ENCODE assay signal across 7 cellular contexts in the genomic region with DNA sequence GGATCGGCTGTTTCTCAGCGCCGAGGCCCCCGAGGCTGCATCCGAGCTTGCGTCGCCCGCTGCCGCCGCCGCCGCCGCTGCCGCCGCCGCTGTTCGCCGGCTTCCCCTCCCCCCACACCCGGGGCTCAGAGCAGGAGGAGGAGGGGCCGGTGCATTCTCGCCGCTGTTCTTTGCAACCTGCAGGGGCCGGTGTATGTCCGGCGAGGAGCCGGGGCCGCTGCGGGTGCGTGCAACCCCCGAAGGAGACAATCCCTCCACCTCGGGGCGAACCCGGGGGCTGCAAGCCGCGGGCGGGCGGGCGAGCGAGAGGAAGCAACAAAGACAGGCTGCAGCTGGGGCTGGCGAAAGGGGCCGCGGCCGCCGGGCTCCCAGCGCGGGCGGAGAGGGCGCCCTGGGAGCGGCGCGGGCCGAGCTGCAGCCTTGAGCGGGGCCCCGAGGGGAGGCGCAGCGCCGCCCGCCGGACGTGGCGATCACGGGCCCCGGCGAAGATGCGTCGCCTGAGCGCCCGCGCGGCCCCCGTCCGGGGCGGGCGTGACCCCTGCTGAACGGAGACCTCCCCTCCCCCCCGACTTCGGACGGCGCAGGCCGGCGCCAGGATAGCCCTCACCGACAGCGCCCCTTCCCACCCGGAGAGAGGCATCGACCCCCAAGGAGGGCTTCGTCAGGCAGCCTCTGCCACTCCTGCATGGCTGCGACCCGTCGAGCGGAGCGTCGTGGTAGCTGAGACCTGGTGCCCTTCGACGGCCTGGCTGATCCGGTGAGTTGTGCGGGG. TPM values are rescaled to one million over a fixed set of nuclear protein-coding genes. Genes with fewer than 3 reads are reported as not detected.
DNase-seq lines count a peak whose midpoint lies in the region; ATAC-seq and TF ChIP-seq lines count a peak whose summit lies in the region.

No MANE protein-coding gene starts in this region.

- no peak for TF ChIP-seq CTCF in GM12875 (IDR thresholded peaks at IDR 0.05; ENCODE audit: borderline replicate concordance, insufficient read depth, low read depth, low read length)

- no peaks in the 10 kb centered on the region for H3K36me3 Mint-ChIP-seq in activated CD8-positive, alpha-beta T cell treated with anti-CD3 and anti-CD28 coated beads, Interleukin-2, amount 10 ng/mL, durations not matched to agents 7 days and 5 days (ENCODE audit: low read depth)

- peak overlapping the region; percentile 69 for H3K4me3 Mint-ChIP-seq in activated CD8-positive, alpha-beta T cell treated with anti-CD3 and anti-CD28 coated beads, Interleukin-2, amount 10 ng/mL, durations not matched to agents 7 days and 5 days

- no peaks in the 10 kb centered on the region for H3K9me3 Mint-ChIP-seq in activated CD8-positive, alpha-beta T cell treated with anti-CD3 and anti-CD28 coated beads, Interleukin-2, amount 10 ng/mL, durations not matched to agents 7 days and 5 days (ENCODE audit: insufficient read depth)

- no peak overlapping the region for H3K27ac Mint-ChIP-seq in activated CD8-positive, alpha-beta T cell treated with anti-CD3 and anti-CD28 coated beads, Interleukin-2, amount 10 ng/mL, durations not matched to agents 7 days and 5 days

- no peak overlapping the region for H3K9ac ChIP-seq in muscle layer of colon (ENCODE audit: low read length)

- H3K4me3 ChIP-seq in GM12875 (ENCODE audit: low read depth, low read length) = peak overlapping the region; percentile 44
- peak overlapping the region; percentile 75 for H3K4me3 ChIP-seq in effector memory CD4-positive, alpha-beta T cell (ENCODE audit: insufficient read depth, low read depth, low read length, poor library complexity, severe bottlenecking)
- H3K4me3 ChIP-seq in muscle layer of colon (ENCODE audit: low read depth in 1 of 2, low read length in 2 of 2) = peak overlapping the region; percentile 17 to 63

- POLR2A ChIA-PET in activated CD8-positive, alpha-beta T cell treated with anti-CD3 and anti-CD28 coated beads, Interleukin-2, amount 10 ng/mL, durations not matched to agents 7 days and 5 days (lab: Charles Lee) = no interaction called here

- peak; percentile 14 for ATAC-seq in HG02798 (IDR thresholded peaks at IDR 0.05; ENCODE audit: poor library complexity, unreplicated experiment)
- ATAC-seq in activated CD8-positive, alpha-beta T cell treated with anti-CD3 and anti-CD28 coated beads, Interleukin-2, amount 10 ng/mL, durations not matched to agents 7 days and 5 days = peak; percentile 21

- H3K27me3 ChIP-seq in effector memory CD4-positive, alpha-beta T cell (replicated peaks; ENCODE audit: control insufficient read depth, insufficient read depth, low read length, poor library complexity, severe bottlenecking) = peaks cover 6% of the 10 kb centered on the region
- peaks cover 0 to 25% of the 10 kb centered on the region in 2 donors for H3K27me3 ChIP-seq in muscle layer of colon (ENCODE audit: control insufficient read depth in 1 of 2, insufficient read depth in 2 of 2, low read length in 2 of 2)

- no peaks in the 10 kb centered on the region for H3K36me3 ChIP-seq in effector memory CD4-positive, alpha-beta T cell (ENCODE audit: control insufficient read depth, insufficient read depth, low read length)
- no peaks in the 10 kb centered on the region for H3K36me3 ChIP-seq in muscle layer of colon (ENCODE audit: insufficient read depth, low read length)

- peak overlapping the region; percentile 44 for H3K27ac ChIP-seq in effector memory CD4-positive, alpha-beta T cell (ENCODE audit: insufficient read depth, low read length, poor library complexity, severe bottlenecking)
- no peak overlapping the region for H3K27ac ChIP-seq in muscle layer of colon (ENCODE audit: low read depth, low read length)

- peaks cover 9% of the 10 kb centered on the region for H3K4me1 Mint-ChIP-seq in activated CD8-positive, alpha-beta T cell treated with anti-CD3 and anti-CD28 coated beads, Interleukin-2, amount 10 ng/mL, durations not matched to agents 7 days and 5 days (ENCODE audit: low read depth)

- CTCF ChIA-PET in activated CD8-positive, alpha-beta T cell treated with anti-CD3 and anti-CD28 coated beads, Interleukin-2, amount 10 ng/mL, durations not matched to agents 7 days and 5 days (lab: Charles Lee) = interaction anchor here (0.9 to 1.4 kb wide), 3 partner anchors 117 to 196 kb away, joined by 3 to 11 read pairs (median 3); a partner anchor contains a TSS

- peaks cover 10% of the 10 kb centered on the region for H3K4me1 ChIP-seq in effector memory CD4-positive, alpha-beta T cell (ENCODE audit: control insufficient read depth, insufficient read depth, low read length, poor library complexity, severe bottlenecking)
- H3K4me1 ChIP-seq in muscle layer of colon (ENCODE audit: insufficient read depth, low read length) = peaks cover 39% of the 10 kb centered on the region

- peaks cover 29% of the 10 kb centered on the region for H3K27me3 Mint-ChIP-seq in activated CD8-positive, alpha-beta T cell treated with anti-CD3 and anti-CD28 coated beads, Interleukin-2, amount 10 ng/mL, durations not matched to agents 7 days and 5 days (ENCODE audit: low read depth)

- no peaks in the 10 kb centered on the region for H3K9me3 ChIP-seq in effector memory CD4-positive, alpha-beta T cell (ENCODE audit: control insufficient read depth, low read length)
- H3K9me3 ChIP-seq in muscle layer of colon (ENCODE audit: low read length) = no peaks in the 10 kb centered on the region

- peak; percentile 79 for DNase-seq in NCI-H2227 (lab: John Stamatoyannopoulos, UW; ENCODE audit: unreplicated experiment)
- DNase-seq in activated CD8-positive, alpha-beta T cell treated with anti-CD3 and anti-CD28 coated beads, Interleukin-2, amount 10 ng/mL, durations not matched to agents 7 days and 5 days = peak; percentile 53
- peak; percentile 4 to 35 (median 29) for DNase-seq in effector memory CD4-positive, alpha-beta T cell
- DNase-seq in stimulated activated CD8-positive, alpha-beta memory T cell treated with anti-CD3 and anti-CD28 coated beads, Interleukin-7, amount 100 ng/mL, for 4 hours (ENCODE audit: low read depth in 2 of 2) = peak; percentile 9 to 46

RNA-seq across cellular contexts. Expression of a gene that starts 0.7 kb away (rescaled TPM):
- 1 to 10 TPM; 1.6 to 1.9 TPM for total RNA-seq in activated CD8-positive, alpha-beta T cell treated with anti-CD3 and anti-CD28 coated beads, Interleukin-2, amount 10 ng/mL, durations not matched to agents 7 days and 5 days

Comparison
In these comparisons a context has a peak if more than half of its experiments do, and no peak if none do; other contexts are left out.
1. DNase-seq: peak in every context shown above with its lines; median percentile 79 in NCI-H2227; 53 in activated CD8-positive, alpha-beta T cell treated with anti-CD3 and anti-CD28 coated beads, Interleukin-2, amount 10 ng/mL, durations not matched to agents 7 days and 5 days; 29 in effector memory CD4-positive, alpha-beta T cell; 28 in stimulated activated CD8-positive, alpha-beta memory T cell treated with anti-CD3 and anti-CD28 coated beads, Interleukin-7, amount 100 ng/mL, for 4 hours.